ENCODE assay signal across 1 cellular context in genomic region chr11:94153320-94153719, GRCh38.
TF ChIP-seq lines count a peak whose summit lies in the region.

No MANE protein-coding gene starts in this region.

TF ChIP-seq in liver, 16 proteins besides CTCF, POLR2A, EP300 and RAD21 (continued from another document):
- TF ChIP-seq, protein P1, sequence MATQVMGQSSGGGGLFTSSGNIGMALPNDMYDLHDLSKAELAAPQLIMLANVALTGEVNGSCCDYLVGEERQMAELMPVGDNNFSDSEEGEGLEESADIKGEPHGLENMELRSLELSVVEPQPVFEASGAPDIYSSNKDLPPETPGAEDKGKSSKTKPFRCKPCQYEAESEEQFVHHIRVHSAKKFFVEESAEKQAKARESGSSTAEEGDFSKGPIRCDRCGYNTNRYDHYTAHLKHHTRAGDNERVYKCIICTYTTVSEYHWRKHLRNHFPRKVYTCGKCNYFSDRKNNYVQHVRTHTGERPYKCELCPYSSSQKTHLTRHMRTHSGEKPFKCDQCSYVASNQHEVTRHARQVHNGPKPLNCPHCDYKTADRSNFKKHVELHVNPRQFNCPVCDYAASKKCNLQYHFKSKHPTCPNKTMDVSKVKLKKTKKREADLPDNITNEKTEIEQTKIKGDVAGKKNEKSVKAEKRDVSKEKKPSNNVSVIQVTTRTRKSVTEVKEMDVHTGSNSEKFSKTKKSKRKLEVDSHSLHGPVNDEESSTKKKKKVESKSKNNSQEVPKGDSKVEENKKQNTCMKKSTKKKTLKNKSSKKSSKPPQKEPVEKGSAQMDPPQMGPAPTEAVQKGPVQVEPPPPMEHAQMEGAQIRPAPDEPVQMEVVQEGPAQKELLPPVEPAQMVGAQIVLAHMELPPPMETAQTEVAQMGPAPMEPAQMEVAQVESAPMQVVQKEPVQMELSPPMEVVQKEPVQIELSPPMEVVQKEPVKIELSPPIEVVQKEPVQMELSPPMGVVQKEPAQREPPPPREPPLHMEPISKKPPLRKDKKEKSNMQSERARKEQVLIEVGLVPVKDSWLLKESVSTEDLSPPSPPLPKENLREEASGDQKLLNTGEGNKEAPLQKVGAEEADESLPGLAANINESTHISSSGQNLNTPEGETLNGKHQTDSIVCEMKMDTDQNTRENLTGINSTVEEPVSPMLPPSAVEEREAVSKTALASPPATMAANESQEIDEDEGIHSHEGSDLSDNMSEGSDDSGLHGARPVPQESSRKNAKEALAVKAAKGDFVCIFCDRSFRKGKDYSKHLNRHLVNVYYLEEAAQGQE (IDR thresholded peaks at IDR 0.05) = peak; percentile 65
- TF ChIP-seq GABPA (IDR thresholded peaks at IDR 0.05 in 1 of 2, conservative IDR thresholded peaks at IDR 0.05 in 1 of 2) (no peak), HNF4G (IDR thresholded peaks at IDR 0.05) (peak; percentile 74), JUND (IDR thresholded peaks at IDR 0.05) (peak; percentile 57 to 87), SP1 (IDR thresholded peaks at IDR 0.05) (peak; percentile 86)
- TF ChIP-seq, protein P2, sequence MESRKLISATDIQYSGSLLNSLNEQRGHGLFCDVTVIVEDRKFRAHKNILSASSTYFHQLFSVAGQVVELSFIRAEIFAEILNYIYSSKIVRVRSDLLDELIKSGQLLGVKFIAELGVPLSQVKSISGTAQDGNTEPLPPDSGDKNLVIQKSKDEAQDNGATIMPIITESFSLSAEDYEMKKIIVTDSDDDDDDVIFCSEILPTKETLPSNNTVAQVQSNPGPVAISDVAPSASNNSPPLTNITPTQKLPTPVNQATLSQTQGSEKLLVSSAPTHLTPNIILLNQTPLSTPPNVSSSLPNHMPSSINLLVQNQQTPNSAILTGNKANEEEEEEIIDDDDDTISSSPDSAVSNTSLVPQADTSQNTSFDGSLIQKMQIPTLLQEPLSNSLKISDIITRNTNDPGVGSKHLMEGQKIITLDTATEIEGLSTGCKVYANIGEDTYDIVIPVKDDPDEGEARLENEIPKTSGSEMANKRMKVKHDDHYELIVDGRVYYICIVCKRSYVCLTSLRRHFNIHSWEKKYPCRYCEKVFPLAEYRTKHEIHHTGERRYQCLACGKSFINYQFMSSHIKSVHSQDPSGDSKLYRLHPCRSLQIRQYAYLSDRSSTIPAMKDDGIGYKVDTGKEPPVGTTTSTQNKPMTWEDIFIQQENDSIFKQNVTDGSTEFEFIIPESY (IDR thresholded peaks at IDR 0.05) = peak; percentile 81
